Comparison of ENCODE assay signal across 21 cellular contexts in the genomic region with DNA sequence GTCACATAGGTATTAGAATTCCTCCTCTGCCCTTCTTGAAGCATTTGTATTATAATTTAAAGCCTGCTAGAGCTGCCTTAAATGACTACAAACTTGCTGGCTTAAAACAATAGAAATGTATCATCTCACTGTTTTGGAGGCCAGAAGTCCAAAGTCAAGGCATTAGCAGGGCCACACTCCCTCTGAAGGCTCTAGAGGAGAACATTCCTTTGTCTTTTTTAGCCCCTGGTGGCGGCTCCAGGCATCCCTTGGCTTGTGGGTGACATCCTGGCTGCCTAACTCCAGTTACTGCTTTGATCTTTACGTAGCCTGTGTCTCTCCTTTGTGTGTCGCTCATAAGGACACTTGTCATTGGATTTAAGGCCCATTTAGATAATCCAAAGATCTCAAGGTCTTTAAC.
DNase-seq lines count a peak whose midpoint lies in the region; TF ChIP-seq lines count a peak whose summit lies in the region.
"Had no signal": no experiment of that assay in that cellular context is flagged by ENCODE, and none has a peak within 500 bp of the region (broad histone marks: within the 10 kb centered on the region; RNA-seq: fewer than 3 reads in every experiment).

No MANE protein-coding gene starts in this region.

- no peaks in the 10 kb centered on the region for H3K36me3 ChIP-seq in H7 (replicated peaks; ENCODE audit: control insufficient read depth, insufficient read depth, low read length)
- no peaks in the 10 kb centered on the region for H3K36me3 ChIP-seq in kidney epithelial cell (ENCODE audit: control insufficient read depth, insufficient read depth, low read length)
- no peaks in the 10 kb centered on the region for H3K36me3 ChIP-seq in BE2C
- no peaks in the 10 kb centered on the region for H3K36me3 ChIP-seq in prostate gland
- H3K36me3 ChIP-seq: neutrophil, thyroid gland had no signal

- WGBS in prostate gland = 76% methylated on average over 3 of the region's 3 CpGs

- H3K4me3 Mint-ChIP-seq in osteocyte (ENCODE audit: unreplicated experiment) = no peak overlapping the region

- intact Hi-C loops in prostate gland (cut with DNase I) = no loop called here

- TF ChIP-seq POLR2A in prostate gland (IDR thresholded peaks at IDR 0.05) = no peak

- H3K9me3 ChIP-seq in BE2C (no peaks in the 10 kb centered on the region), prostate gland (no peaks in the 10 kb centered on the region)
- H3K9me3 ChIP-seq: mucosa of descending colon, neutrophil, thyroid gland had no signal

- H3K36me3 Mint-ChIP-seq in osteocyte (ENCODE audit: unreplicated experiment) = no peaks in the 10 kb centered on the region

- H3K27me3 ChIP-seq in H7 (ENCODE audit: control insufficient read depth, insufficient read depth, low read length) (no peaks in the 10 kb centered on the region), kidney epithelial cell (ENCODE audit: control insufficient read depth, insufficient read depth, low read length) (no peaks in the 10 kb centered on the region), BE2C (no peaks in the 10 kb centered on the region), prostate gland (replicated peaks; ENCODE audit: insufficient read depth) (no peaks in the 10 kb centered on the region)
- H3K27me3 ChIP-seq: dorsolateral prefrontal cortex, neutrophil, thyroid gland had no signal

- H3K4me1 ChIP-seq in BE2C (no peaks in the 10 kb centered on the region), prostate gland (replicated peaks) (no peaks in the 10 kb centered on the region)
- H3K4me1 ChIP-seq: thyroid gland had no signal

- no peak for DNase-seq in AG09319 (ENCODE audit: extremely low read depth, low read depth)
- peak; percentile 48 for DNase-seq in H7
- DNase-seq in astrocyte of the spinal cord (ENCODE audit: low read depth, low spot score) = no peak
- no peak for DNase-seq in kidney epithelial cell (ENCODE audit: low read depth)
- DNase-seq in BE2C = no peak
- DNase-seq in prostate gland (ENCODE audit: low spot score) = no peak
- no peak for DNase-seq in osteocyte (ENCODE audit: extremely low spot score, unreplicated experiment)
- no peak for DNase-seq in NCI-H1417 (lab: John Stamatoyannopoulos, UW)
- DNase-seq: activated CD4-positive, alpha-beta T cell treated with anti-CD3 and anti-CD28 coated beads, Interleukin-2, amount 50 U/mL, for 1 hour; activated CD8-positive, alpha-beta memory T cell treated with anti-CD3 and anti-CD28 coated beads, Interleukin-2, amount 50 U/mL, for 4 hours; activated effector memory CD4-positive, alpha-beta T cell treated with anti-CD3 and anti-CD28 coated beads, Interleukin-2, amount 50 U/mL, for 16 hours; dorsolateral prefrontal cortex; left ventricle myocardium superior; mucosa of descending colon; NCI-H187 treated with DMSO at 0.1 percent for 48 hours; NCI-H510A; stimulated activated naive CD4-positive, alpha-beta T cell treated with Interleukin-2 at 50 U/mL for 16 hours; SW 1271; thyroid gland had no signal

- H3K27me3 Mint-ChIP-seq in osteocyte (ENCODE audit: unreplicated experiment) = no peaks in the 10 kb centered on the region

- H3K4me3 ChIP-seq in H7 (ENCODE audit: insufficient read depth, low read depth, low read length) (no peak overlapping the region), astrocyte of the spinal cord (ENCODE audit: low read depth, low read length) (no peak overlapping the region), kidney epithelial cell (ENCODE audit: low read depth, low read length) (no peak overlapping the region), BE2C (ENCODE audit: low read depth, low read length) (no peak overlapping the region), prostate gland (no peak overlapping the region)
- H3K4me3 ChIP-seq: dorsolateral prefrontal cortex, K562, mucosa of descending colon, thyroid gland had no signal

- H3K4me1 Mint-ChIP-seq in osteocyte (ENCODE audit: unreplicated experiment) = no peaks in the 10 kb centered on the region

- H3K27ac Mint-ChIP-seq in osteocyte (ENCODE audit: unreplicated experiment) = no peak overlapping the region

- TF ChIP-seq CTCF in AG09319 (IDR thresholded peaks at IDR 0.05; ENCODE audit: low read depth, low read length) (peak; percentile 11), astrocyte of the spinal cord (IDR thresholded peaks at IDR 0.05; ENCODE audit: low read depth, low read length) (peak; percentile 12), kidney epithelial cell (IDR thresholded peaks at IDR 0.05; ENCODE audit: insufficient read depth, low read length, poor library complexity, severe bottlenecking) (peak; percentile 21), BE2C (IDR thresholded peaks at IDR 0.05; ENCODE audit: low read depth, low read length) (no peak), prostate gland (IDR thresholded peaks at IDR 0.05) (no peak), osteocyte (IDR thresholded peaks at IDR 0.05) (no peak)

- peaks cover 36% of the 10 kb centered on the region for H3K9me3 Mint-ChIP-seq in osteocyte (ENCODE audit: unreplicated experiment)

- in situ Hi-C loops in astrocyte of the spinal cord (cut with HindIII; ENCODE audit: low sequenced_read_pairs) = no loop called here

- H3K27ac ChIP-seq in prostate gland = no peak overlapping the region
- H3K27ac ChIP-seq: dorsolateral prefrontal cortex, neutrophil, thyroid gland had no signal

Comparison
In these comparisons a context has a peak if more than half of its experiments do, and no peak if none do; other contexts are left out.
1. CTCF ChIP-seq: peak in AG09319 (single experiment), astrocyte of the spinal cord (single experiment) and kidney epithelial cell (single experiment); none in BE2C (single experiment), prostate gland (0 of 4) and osteocyte (single experiment).